In genomic region chr22:44395116-44396005, GRCh38 we compare ENCODE assay signal across 19 cellular contexts.
DNase-seq lines count a peak whose midpoint lies in the region; ATAC-seq, FAIRE-seq and TF ChIP-seq lines count a peak whose summit lies in the region.
"Had no signal": no experiment of that assay in that cellular context is flagged by ENCODE, and none has a peak within 500 bp of the region (broad histone marks: within the 10 kb centered on the region; RNA-seq: fewer than 3 reads in every experiment).

No MANE protein-coding gene starts in this region.

- no peaks in the 10 kb centered on the region for H3K36me3 ChIP-seq in keratinocyte (ENCODE audit: control insufficient read depth in 2 of 2, extremely low read depth in 1 of 2, insufficient read depth in 2 of 2, low read length in 2 of 2)
- H3K36me3 ChIP-seq in spleen = no peaks in the 10 kb centered on the region
- H3K36me3 ChIP-seq: adrenal gland had no signal

- no peak overlapping the region for H3K27ac ChIP-seq in keratinocyte (ENCODE audit: control insufficient read depth, insufficient read depth, low read length)
- no peak overlapping the region for H3K27ac ChIP-seq in spleen
- H3K27ac ChIP-seq: adrenal gland, parathyroid adenoma had no signal

- no peaks in the 10 kb centered on the region for H4K20me1 ChIP-seq in keratinocyte (ENCODE audit: control insufficient read depth, extremely low read depth, insufficient read depth, low read length)

- no peaks in the 10 kb centered on the region for H3K9me3 Mint-ChIP-seq in activated T-cell treated with anti-CD3 and anti-CD28 coated beads, Interleukin-2, amount 50 U/mL, for 24 hours
- H3K9me3 Mint-ChIP-seq: stimulated activated naive CD8-positive, alpha-beta T cell treated with anti-CD3 and anti-CD28 coated beads, Interleukin-15, Interleukin-2, amounts not matched to agents 100 ng/mL and 50 ng/mL, for 24 hours; T-cell; WTC11 had no signal

- no peaks in the 10 kb centered on the region for H3K79me2 ChIP-seq in keratinocyte (ENCODE audit: control insufficient read depth, insufficient read depth, low read length)
- H3K79me2 ChIP-seq: parathyroid adenoma had no signal

- H3K9me1 ChIP-seq in keratinocyte (ENCODE audit: control insufficient read depth, extremely low read depth, insufficient read depth, low read length) = no peaks in the 10 kb centered on the region

- H3K4me1 ChIP-seq in keratinocyte (ENCODE audit: control insufficient read depth, extremely low read depth, insufficient read depth, low read length) = peaks cover 19% of the 10 kb centered on the region
- H3K4me1 ChIP-seq in spleen = peaks cover 0 to 9% (median 2%) of the 10 kb centered on the region in 6 donors
- H3K4me1 ChIP-seq: adrenal gland, Caco-2, parathyroid adenoma had no signal

- no peak overlapping the region for H3K4me3 ChIP-seq in Jurkat, Clone E6-1 (ENCODE audit: low read length)
- H3K4me3 ChIP-seq in keratinocyte (ENCODE audit: control insufficient read depth in 2 of 3, extremely low read depth in 1 of 3, insufficient read depth in 2 of 3, low read depth in 1 of 3, low read length in 3 of 3) = no peak overlapping the region
- H3K4me3 ChIP-seq in spleen = no peak overlapping the region
- H3K4me3 ChIP-seq: adrenal gland had no signal

- dilution Hi-C loops in keratinocyte (cut with MboI; ENCODE audit: extremely low pct_ligation_motif_present, low sequenced_read_pairs) = no loop called here

- no peak overlapping the region for H3K9ac ChIP-seq in keratinocyte (ENCODE audit: control insufficient read depth, extremely low read depth, insufficient read depth, low read length)
- H3K9ac ChIP-seq: parathyroid adenoma had no signal

- no peak overlapping the region for H3K4me3 Mint-ChIP-seq in activated T-cell treated with anti-CD3 and anti-CD28 coated beads, Interleukin-2, amount 50 U/mL, for 24 hours
- H3K4me3 Mint-ChIP-seq: stimulated activated naive CD8-positive, alpha-beta T cell treated with anti-CD3 and anti-CD28 coated beads, Interleukin-15, Interleukin-2, amounts not matched to agents 100 ng/mL and 50 ng/mL, for 24 hours; T-cell; WTC11 had no signal

- H3K4me2 ChIP-seq in keratinocyte (ENCODE audit: control insufficient read depth, extremely low read depth, insufficient read depth, low read depth, low read length) = peak overlapping the region; percentile 4

- H3K27ac Mint-ChIP-seq in activated T-cell treated with anti-CD3 and anti-CD28 coated beads, Interleukin-2, amount 50 U/mL, for 24 hours = no peak overlapping the region
- H3K27ac Mint-ChIP-seq: stimulated activated naive CD8-positive, alpha-beta T cell treated with anti-CD3 and anti-CD28 coated beads, Interleukin-15, Interleukin-2, amounts not matched to agents 100 ng/mL and 50 ng/mL, for 24 hours; T-cell; WTC11 had no signal

- FAIRE-seq in keratinocyte (lab: Jason Lieb, UNC) = peak; percentile 84
- no peak for FAIRE-seq in D721Med (lab: Jason Lieb, UNC)

- WGBS in spleen, 5 donors = 85 to 93% (median 88%) methylated on average over 25 to 31 of the region's 31 CpGs

- H2AFZ ChIP-seq in keratinocyte (ENCODE audit: control insufficient read depth, low read length) = no peak overlapping the region
- H2AFZ ChIP-seq: parathyroid adenoma had no signal

- intact Hi-C loops in spleen (cut with DNase I; ENCODE audit: low total_unique reads) = no loop called here

- H3K27me3 Mint-ChIP-seq in activated T-cell treated with anti-CD3 and anti-CD28 coated beads, Interleukin-2, amount 50 U/mL, for 24 hours = no peaks in the 10 kb centered on the region
- H3K27me3 Mint-ChIP-seq: stimulated activated naive CD8-positive, alpha-beta T cell treated with anti-CD3 and anti-CD28 coated beads, Interleukin-15, Interleukin-2, amounts not matched to agents 100 ng/mL and 50 ng/mL, for 24 hours had no signal

- H3K4me1 Mint-ChIP-seq in activated T-cell treated with anti-CD3 and anti-CD28 coated beads, Interleukin-2, amount 50 U/mL, for 24 hours (ENCODE audit: low read depth) = no peaks in the 10 kb centered on the region
- H3K4me1 Mint-ChIP-seq: T-cell had no signal

- ATAC-seq in HG03135 (IDR thresholded peaks at IDR 0.05; ENCODE audit: unreplicated experiment) = no peak
- ATAC-seq: T-cell, WTC11 had no signal

- TF ChIP-seq CTCF in keratinocyte (optimal IDR thresholded peaks at IDR 0.05 in 1 of 3, IDR thresholded peaks at IDR 0.05 in 1 of 3, conservative IDR thresholded peaks at IDR 0.05 in 1 of 3; ENCODE audit: extremely low read depth in 1 of 3, insufficient read depth in 2 of 3, low read length in 3 of 3) (no peak), spleen (IDR thresholded peaks at IDR 0.05 in 8 of 11, conservative IDR thresholded peaks at IDR 0.05 in 3 of 11) (no peak), D721Med (IDR thresholded peaks at IDR 0.05; ENCODE audit: insufficient read depth, missing control alignments) (no peak)

- H3K9me3 ChIP-seq in keratinocyte (ENCODE audit: control insufficient read depth, low read depth, low read length) = no peaks in the 10 kb centered on the region
- H3K9me3 ChIP-seq in spleen = no peaks in the 10 kb centered on the region
- H3K9me3 ChIP-seq: adrenal gland, Caco-2 had no signal

- H3K27me3 ChIP-seq in keratinocyte (ENCODE audit: control insufficient read depth, extremely low read depth, insufficient read depth, low read length) = peaks cover under 1% of the 10 kb centered on the region
- H3K27me3 ChIP-seq in spleen (replicated peaks in 1 of 7) = peaks cover 0 to 45% (median 0%) of the 10 kb centered on the region in 7 donors
- H3K27me3 ChIP-seq: adrenal gland had no signal

- peak; percentile 20 for DNase-seq in activated T-cell treated with anti-CD3 and anti-CD28 coated beads, Interleukin-2, amount 50 U/mL, for 24 hours
- DNase-seq in activated T-cell treated with anti-CD3 and anti-CD28 coated beads for 4 hours (no peak), keratinocyte (ENCODE audit: low read depth, low spot score) (no peak), spleen (peak; percentile 54), D721Med (ENCODE audit: insufficient read length, low spot score) (no peak), A172 (ENCODE audit: low spot score) (no peak)
- DNase-seq in Jurkat, Clone E6-1 (ENCODE audit: low read depth, low spot score) = peak; percentile 54
- DNase-seq: foreskin melanocyte; GF-D8; NCI-H1092; RPMI8226; stimulated activated CD4-positive, alpha-beta T cell treated with anti-CD3 and anti-CD28 coated beads, Interleukin-12 subunit alpha, Interleukin-12 subunit beta, amount 100 ng/mL, for 4 hours had no signal

- TF ChIP-seq POLR2A in spleen (IDR thresholded peaks at IDR 0.05) = no peak

- H3K36me3 Mint-ChIP-seq in activated T-cell treated with anti-CD3 and anti-CD28 coated beads, Interleukin-2, amount 50 U/mL, for 24 hours (ENCODE audit: low read depth) = no peaks in the 10 kb centered on the region
- H3K36me3 Mint-ChIP-seq: T-cell, WTC11 had no signal

Comparison
In these comparisons a context has a peak if more than half of its experiments do, and no peak if none do; other contexts are left out.
1. DNase-seq: peak in activated T-cell treated with anti-CD3 and anti-CD28 coated beads, Interleukin-2, amount 50 U/mL, for 24 hours (single experiment), Jurkat, Clone E6-1 (single experiment) and spleen (single experiment); none in activated T-cell treated with anti-CD3 and anti-CD28 coated beads for 4 hours (single experiment), keratinocyte (single experiment), D721Med (single experiment) and A172 (single experiment).